In genomic region chr16:56252835-56253234, GRCh38 we compare ENCODE assay signal across 1 cellular context.
TF ChIP-seq lines count a peak whose summit lies in the region.

No MANE protein-coding gene starts in this region.

TF ChIP-seq in K562, 482 proteins besides CTCF, POLR2A, EP300 and RAD21 (continued from another document):
- TF ChIP-seq TAL1 (IDR thresholded peaks at IDR 0.05) (no peak), CAMTA2 (CRISPR knock-in tag; conservative IDR thresholded peaks at IDR 0.05) (no peak), KLF13 (tag; IDR thresholded peaks at IDR 0.05; ENCODE audit: borderline replicate concordance, low read depth) (no peak), EP400 (IDR thresholded peaks at IDR 0.05) (no peak), HNRNPUL1 (IDR thresholded peaks at IDR 0.05; ENCODE audit: low read length) (no peak), MECOM (CRISPR knock-in tag; IDR thresholded peaks at IDR 0.05) (no peak), GATAD2A (IDR thresholded peaks at IDR 0.05) (no peak), KDM4B (IDR thresholded peaks at IDR 0.05; ENCODE audit: borderline replicate concordance in 2 of 2, low read depth in 1 of 2) (no peak), ZNF644 (tag; IDR thresholded peaks at IDR 0.05; ENCODE audit: low read depth) (no peak), C11orf30 (IDR thresholded peaks at IDR 0.05; ENCODE audit: low read depth) (peak; percentile 43; the same call in 1 of the 2 replicates), JUND (IDR thresholded peaks at IDR 0.05; ENCODE audit: borderline replicate concordance, low read depth, low read length) (no peak), JUND (tag; IDR thresholded peaks at IDR 0.05; ENCODE audit: borderline replicate concordance, low read depth, low read length) (no peak), VEZF1 (CRISPR knock-in tag; IDR thresholded peaks at IDR 0.05) (no peak), MAFG (tag; conservative IDR thresholded peaks at IDR 0.05) (peak; percentile 56), TAF15 (IDR thresholded peaks at IDR 0.05; ENCODE audit: low read depth, low read length) (no peak), TCF7L2 (IDR thresholded peaks at IDR 0.05; ENCODE audit: low read depth, low read length) (no peak)
- TF ChIP-seq, protein P1, sequence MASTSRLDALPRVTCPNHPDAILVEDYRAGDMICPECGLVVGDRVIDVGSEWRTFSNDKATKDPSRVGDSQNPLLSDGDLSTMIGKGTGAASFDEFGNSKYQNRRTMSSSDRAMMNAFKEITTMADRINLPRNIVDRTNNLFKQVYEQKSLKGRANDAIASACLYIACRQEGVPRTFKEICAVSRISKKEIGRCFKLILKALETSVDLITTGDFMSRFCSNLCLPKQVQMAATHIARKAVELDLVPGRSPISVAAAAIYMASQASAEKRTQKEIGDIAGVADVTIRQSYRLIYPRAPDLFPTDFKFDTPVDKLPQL (IDR thresholded peaks at IDR 0.05; ENCODE audit: extremely low read depth, insufficient read length): no peak
